Comparison of ENCODE assay signal across 1 cellular context in the genomic region with DNA sequence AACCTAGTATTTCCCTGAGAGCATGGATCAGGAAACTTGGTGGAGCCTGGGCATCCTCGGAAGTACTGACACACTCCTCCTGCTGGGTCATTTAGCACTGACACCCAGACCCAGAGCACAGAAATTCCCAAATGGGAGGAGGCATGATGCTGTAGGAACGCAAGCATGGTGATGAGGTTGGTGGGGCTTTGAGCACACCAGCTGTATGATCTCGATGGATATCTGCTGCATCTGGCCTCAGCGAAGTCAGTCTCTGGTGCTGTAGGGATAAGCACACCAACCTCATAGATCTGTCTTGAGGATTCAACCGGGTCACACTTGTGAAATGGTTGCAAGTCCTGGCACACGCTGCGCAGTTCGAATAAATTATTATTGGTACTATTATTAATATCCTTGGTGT.
TF ChIP-seq lines count a peak whose summit lies in the region.

No MANE protein-coding gene starts in this region.

TF ChIP-seq in H1, 55 proteins besides CTCF, POLR2A, EP300 and RAD21:
- no peak for TF ChIP-seq TEAD4 (IDR thresholded peaks at IDR 0.05; ENCODE audit: low read depth, low read length)
- no peak for TF ChIP-seq KDM1A (IDR thresholded peaks at IDR 0.05; ENCODE audit: borderline replicate concordance, low read length)
- TF ChIP-seq JUN (IDR thresholded peaks at IDR 0.05; ENCODE audit: low read depth, low read length), result no peak
- TF ChIP-seq FOSL1 (IDR thresholded peaks at IDR 0.05; ENCODE audit: insufficient read depth, low read depth, low read length), result no peak
- no peak for TF ChIP-seq BACH1 (IDR thresholded peaks at IDR 0.05; ENCODE audit: low read length)
- TF ChIP-seq ZNF274 (IDR thresholded peaks at IDR 0.05; ENCODE audit: borderline replicate concordance, extremely low read depth, low read length), result no peak
- TF ChIP-seq EZH2 (IDR thresholded peaks at IDR 0.05; ENCODE audit: low read depth, low read length, severe bottlenecking), result no peak
- no peak for TF ChIP-seq BRCA1 (IDR thresholded peaks at IDR 0.05; ENCODE audit: low read depth, low read length)
